ENCODE assay signal across 8 cellular contexts in genomic region chr16:66608241-66609138, GRCh38. TPM values are rescaled to one million over a fixed set of nuclear protein-coding genes. Genes with fewer than 3 reads are reported as not detected.
DNase-seq lines count a peak whose midpoint lies in the region; ATAC-seq and TF ChIP-seq lines count a peak whose summit lies in the region.

No MANE protein-coding gene starts in this region.

- peaks cover 22% of the 10 kb centered on the region for H3F3A ChIP-seq in neural progenitor cell (ENCODE audit: low read depth)

- in situ Hi-C loops in GM13977 (cut with MboI; ENCODE audit: low pct_unique_long_range_greater_than_20kb, low sequenced_read_pairs, unreplicated experiment): no loop called here

- peaks cover 43% of the 10 kb centered on the region for H3K79me2 ChIP-seq in neural progenitor cell (ENCODE audit: low read depth)

- no peak overlapping the region for H3K4me3 ChIP-seq in HUES64 (ENCODE audit: low read length)
- H3K4me3 ChIP-seq in fibroblast of the aortic adventitia (ENCODE audit: low read depth, low read length): no peak overlapping the region
- H3K4me3 ChIP-seq in neural progenitor cell: no peak overlapping the region

- H3K9ac ChIP-seq in HUES64 (ENCODE audit: low read depth, low read length): no peak overlapping the region
- H3K9ac ChIP-seq in neural progenitor cell: no peak overlapping the region

- peaks cover 10% of the 10 kb centered on the region for H3K4me1 ChIP-seq in HUES64 (ENCODE audit: insufficient read depth, low read length)
- H3K4me1 ChIP-seq in neural progenitor cell: peaks cover 9% of the 10 kb centered on the region

- H3K9me3 Mint-ChIP-seq in activated T-helper 1 cell treated with anti-CD3 and anti-CD28 coated beads, Interleukin-12 subunit alpha, Interleukin-12 subunit beta, Interleukin-2, Interleukin-4 antibody, amounts not matched to agents 30 ng/mL and 10 ng/mL and 1 ng/mL, durations not matched to agents 14 hours and 24 hours and 36 hours: no peaks in the 10 kb centered on the region
- H3K9me3 Mint-ChIP-seq in neural progenitor cell: no peaks in the 10 kb centered on the region
- no peaks in the 10 kb centered on the region for H3K9me3 Mint-ChIP-seq in stimulated activated naive CD8-positive, alpha-beta T cell treated with anti-CD3 and anti-CD28 coated beads, Interleukin-15, amount 100 ng/mL, for 72 hours

- H3K27ac Mint-ChIP-seq in activated T-helper 1 cell treated with anti-CD3 and anti-CD28 coated beads, Interleukin-12 subunit alpha, Interleukin-12 subunit beta, Interleukin-2, Interleukin-4 antibody, amounts not matched to agents 30 ng/mL and 10 ng/mL and 1 ng/mL, durations not matched to agents 14 hours and 24 hours and 36 hours: peak overlapping the region; percentile 75
- no peak overlapping the region for H3K27ac Mint-ChIP-seq in neural progenitor cell
- H3K27ac Mint-ChIP-seq in stimulated activated naive CD8-positive, alpha-beta T cell treated with anti-CD3 and anti-CD28 coated beads, Interleukin-15, amount 100 ng/mL, for 72 hours: peak overlapping the region; percentile 30 to 40

- H3K9me3 ChIP-seq in HUES64 (ENCODE audit: insufficient read depth, low read depth, low read length): peaks cover 1% of the 10 kb centered on the region; the same call in 1 of the 2 replicates
- H3K9me3 ChIP-seq in neural progenitor cell (ENCODE audit: low read depth): no peaks in the 10 kb centered on the region

- H3K4me1 Mint-ChIP-seq in activated T-helper 1 cell treated with anti-CD3 and anti-CD28 coated beads, Interleukin-12 subunit alpha, Interleukin-12 subunit beta, Interleukin-2, Interleukin-4 antibody, amounts not matched to agents 30 ng/mL and 10 ng/mL and 1 ng/mL, durations not matched to agents 14 hours and 24 hours and 36 hours (ENCODE audit: low read depth): peaks cover 25% of the 10 kb centered on the region
- peaks cover 27% of the 10 kb centered on the region for H3K4me1 Mint-ChIP-seq in neural progenitor cell
- H3K4me1 Mint-ChIP-seq in stimulated activated naive CD8-positive, alpha-beta T cell treated with anti-CD3 and anti-CD28 coated beads, Interleukin-15, amount 100 ng/mL, for 72 hours: peaks cover 48% of the 10 kb centered on the region

- peak; percentile 95 for DNase-seq in 8988T
- DNase-seq in GM13977 (ENCODE audit: low spot score): peak; percentile 88
- DNase-seq in RKO (ENCODE audit: low spot score): peak; percentile 86
- DNase-seq in activated T-helper 1 cell treated with anti-CD3 and anti-CD28 coated beads, Interleukin-12 subunit alpha, Interleukin-12 subunit beta, Interleukin-2, Interleukin-4 antibody, amounts not matched to agents 30 ng/mL and 10 ng/mL and 1 ng/mL, durations not matched to agents 14 hours and 24 hours and 36 hours (ENCODE audit: low spot score): peak; percentile 68
- peak; percentile 89 for DNase-seq in fibroblast of the aortic adventitia (ENCODE audit: low read depth)
- DNase-seq in neural progenitor cell (ENCODE audit: low spot score): peak; percentile 90
- DNase-seq in stimulated activated naive CD8-positive, alpha-beta T cell treated with anti-CD3 and anti-CD28 coated beads, Interleukin-15, amount 100 ng/mL, for 72 hours: peak; percentile 78 to 84

- H4K20me1 ChIP-seq in neural progenitor cell (ENCODE audit: low read depth): peaks cover 51% of the 10 kb centered on the region

- intact Hi-C loops in activated T-helper 1 cell treated with anti-CD3 and anti-CD28 coated beads, Interleukin-12 subunit alpha, Interleukin-12 subunit beta, Interleukin-2, Interleukin-4 antibody, amounts not matched to agents 30 ng/mL and 10 ng/mL and 1 ng/mL, durations not matched to agents 14 hours and 24 hours and 36 hours (cut with micrococcal nuclease): loop anchor here (1.0 to 2.0 kb wide), 6 partner anchors 18 to 260 kb away; partner anchors contain the start of gene CKLF

- 43% methylated on average over 17 of the region's 17 CpGs for WGBS in HUES64

- H3K36me3 ChIP-seq in HUES64 (ENCODE audit: insufficient read depth, low read length): peaks cover 46% of the 10 kb centered on the region
- peaks cover 9% of the 10 kb centered on the region for H3K36me3 ChIP-seq in neural progenitor cell

- H3K4me3 Mint-ChIP-seq in activated T-helper 1 cell treated with anti-CD3 and anti-CD28 coated beads, Interleukin-12 subunit alpha, Interleukin-12 subunit beta, Interleukin-2, Interleukin-4 antibody, amounts not matched to agents 30 ng/mL and 10 ng/mL and 1 ng/mL, durations not matched to agents 14 hours and 24 hours and 36 hours: peak overlapping the region; percentile 56
- H3K4me3 Mint-ChIP-seq in neural progenitor cell: peak overlapping the region; percentile 64
- peak overlapping the region in 1 of 2 donors; percentile 48 for H3K4me3 Mint-ChIP-seq in stimulated activated naive CD8-positive, alpha-beta T cell treated with anti-CD3 and anti-CD28 coated beads, Interleukin-15, amount 100 ng/mL, for 72 hours

- peak; percentile 90 for TF ChIP-seq CTCF in GM13977 (IDR thresholded peaks at IDR 0.05; ENCODE audit: extremely low read depth, insufficient read depth, missing control alignments)
- peak; percentile 94 for TF ChIP-seq CTCF in fibroblast of the aortic adventitia (IDR thresholded peaks at IDR 0.05; ENCODE audit: insufficient read depth, low read length)
- peak; percentile 95 for TF ChIP-seq CTCF in neural progenitor cell (IDR thresholded peaks at IDR 0.05)

- no peak overlapping the region for H2AFZ ChIP-seq in neural progenitor cell (replicated peaks)

- H3K27me3 Mint-ChIP-seq in activated T-helper 1 cell treated with anti-CD3 and anti-CD28 coated beads, Interleukin-12 subunit alpha, Interleukin-12 subunit beta, Interleukin-2, Interleukin-4 antibody, amounts not matched to agents 30 ng/mL and 10 ng/mL and 1 ng/mL, durations not matched to agents 14 hours and 24 hours and 36 hours (ENCODE audit: insufficient read depth): no peaks in the 10 kb centered on the region
- peaks cover 11% of the 10 kb centered on the region for H3K27me3 Mint-ChIP-seq in neural progenitor cell (ENCODE audit: insufficient read depth, low read depth)
- H3K27me3 Mint-ChIP-seq in stimulated activated naive CD8-positive, alpha-beta T cell treated with anti-CD3 and anti-CD28 coated beads, Interleukin-15, amount 100 ng/mL, for 72 hours: no peaks in the 10 kb centered on the region

- H3K36me3 Mint-ChIP-seq in activated T-helper 1 cell treated with anti-CD3 and anti-CD28 coated beads, Interleukin-12 subunit alpha, Interleukin-12 subunit beta, Interleukin-2, Interleukin-4 antibody, amounts not matched to agents 30 ng/mL and 10 ng/mL and 1 ng/mL, durations not matched to agents 14 hours and 24 hours and 36 hours (ENCODE audit: low read depth): peaks cover 25% of the 10 kb centered on the region
- H3K36me3 Mint-ChIP-seq in neural progenitor cell: peaks cover 32% of the 10 kb centered on the region

- ATAC-seq in stimulated activated naive CD8-positive, alpha-beta T cell treated with anti-CD3 and anti-CD28 coated beads, Interleukin-15, amount 100 ng/mL, for 72 hours: peak; percentile 50

- no peak overlapping the region for H3K4me2 ChIP-seq in neural progenitor cell

- H3K27ac ChIP-seq in HUES64 (ENCODE audit: low read depth, low read length): peak overlapping the region; percentile 73; the same call in 1 of the 2 replicates
- no peak overlapping the region for H3K27ac ChIP-seq in neural progenitor cell

- no peaks in the 10 kb centered on the region for H3K27me3 ChIP-seq in HUES64 (ENCODE audit: insufficient read depth, low read length)
- no peaks in the 10 kb centered on the region for H3K27me3 ChIP-seq in neural progenitor cell

RNA-seq across cellular contexts. Expression of gene CMTM3, which starts 4.0 kb away (rescaled TPM):
- 38.6 TPM for polyA plus RNA-seq in HUES64 (2013, experiment 1 of 2)
- polyA plus RNA-seq in HUES64 (2013, experiment 2 of 2): 48.1 TPM
- total RNA-seq in activated T-helper 1 cell treated with anti-CD3 and anti-CD28 coated beads, Interleukin-12 subunit alpha, Interleukin-12 subunit beta, Interleukin-2, Interleukin-4 antibody, amounts not matched to agents 30 ng/mL and 10 ng/mL and 1 ng/mL, durations not matched to agents 14 hours and 24 hours and 36 hours: 93.1 and 94.1 TPM in 2 replicates
- total RNA-seq in fibroblast of the aortic adventitia (ENCODE audit: low replicate concordance) (7.4 and 17.8 TPM in 2 replicates), neural progenitor cell (ENCODE audit: low replicate concordance) (18.3 and 47.4 TPM in 2 replicates)

RNA-seq across cellular contexts. Expression of gene CMTM2, which starts 29.2 kb away (rescaled TPM):
- not detected for polyA plus RNA-seq in HUES64 (2013, experiment 1 of 2)
- polyA plus RNA-seq in HUES64 (2013, experiment 2 of 2): not detected
- total RNA-seq in activated T-helper 1 cell treated with anti-CD3 and anti-CD28 coated beads, Interleukin-12 subunit alpha, Interleukin-12 subunit beta, Interleukin-2, Interleukin-4 antibody, amounts not matched to agents 30 ng/mL and 10 ng/mL and 1 ng/mL, durations not matched to agents 14 hours and 24 hours and 36 hours: 0.80 and 1.2 TPM in 2 replicates
- total RNA-seq in fibroblast of the aortic adventitia (ENCODE audit: low replicate concordance) (not detected in 2 replicates), neural progenitor cell (ENCODE audit: low replicate concordance) (not detected in 2 replicates)

RNA-seq across cellular contexts. Expression of gene CMTM1, which starts 42.3 kb away (rescaled TPM):
- polyA plus RNA-seq in HUES64 (2013, experiment 1 of 2): 2.7 TPM
- polyA plus RNA-seq in HUES64 (2013, experiment 2 of 2): 4.2 TPM
- total RNA-seq in activated T-helper 1 cell treated with anti-CD3 and anti-CD28 coated beads, Interleukin-12 subunit alpha, Interleukin-12 subunit beta, Interleukin-2, Interleukin-4 antibody, amounts not matched to agents 30 ng/mL and 10 ng/mL and 1 ng/mL, durations not matched to agents 14 hours and 24 hours and 36 hours: 12.5 and 13.9 TPM in 2 replicates
- total RNA-seq in fibroblast of the aortic adventitia (ENCODE audit: low replicate concordance) (3.2 TPM in 1 of 2 replicates, not detected in the other), neural progenitor cell (ENCODE audit: low replicate concordance) (2.9 TPM in 1 of 2 replicates, not detected in the other)

RNA-seq across cellular contexts. Expression of gene CKLF, which starts 56.1 kb away (rescaled TPM):
- 32.8 TPM for polyA plus RNA-seq in HUES64 (2013, experiment 1 of 2)
- 36.9 TPM for polyA plus RNA-seq in HUES64 (2013, experiment 2 of 2)
- total RNA-seq in activated T-helper 1 cell treated with anti-CD3 and anti-CD28 coated beads, Interleukin-12 subunit alpha, Interleukin-12 subunit beta, Interleukin-2, Interleukin-4 antibody, amounts not matched to agents 30 ng/mL and 10 ng/mL and 1 ng/mL, durations not matched to agents 14 hours and 24 hours and 36 hours: 153 and 159 TPM in 2 replicates
- 17.3 and 73.4 TPM in 2 replicates for total RNA-seq in fibroblast of the aortic adventitia (ENCODE audit: low replicate concordance)
- 33.3 and 38.6 TPM in 2 replicates for total RNA-seq in neural progenitor cell (ENCODE audit: low replicate concordance)

RNA-seq across cellular contexts. Expression of gene TK2, which starts 58.6 kb away (rescaled TPM):
- polyA plus RNA-seq in HUES64 (2013, experiment 1 of 2): 3.2 TPM
- polyA plus RNA-seq in HUES64 (2013, experiment 2 of 2): 3.6 TPM
- total RNA-seq in activated T-helper 1 cell treated with anti-CD3 and anti-CD28 coated beads, Interleukin-12 subunit alpha, Interleukin-12 subunit beta, Interleukin-2, Interleukin-4 antibody, amounts not matched to agents 30 ng/mL and 10 ng/mL and 1 ng/mL, durations not matched to agents 14 hours and 24 hours and 36 hours: 7.3 and 8.4 TPM in 2 replicates
- total RNA-seq in fibroblast of the aortic adventitia (ENCODE audit: low replicate concordance) (58.8 and 101 TPM in 2 replicates), neural progenitor cell (ENCODE audit: low replicate concordance) (7.1 and 7.3 TPM in 2 replicates)
